ENCODE assay signal across 1 cellular context in the genomic region with DNA sequence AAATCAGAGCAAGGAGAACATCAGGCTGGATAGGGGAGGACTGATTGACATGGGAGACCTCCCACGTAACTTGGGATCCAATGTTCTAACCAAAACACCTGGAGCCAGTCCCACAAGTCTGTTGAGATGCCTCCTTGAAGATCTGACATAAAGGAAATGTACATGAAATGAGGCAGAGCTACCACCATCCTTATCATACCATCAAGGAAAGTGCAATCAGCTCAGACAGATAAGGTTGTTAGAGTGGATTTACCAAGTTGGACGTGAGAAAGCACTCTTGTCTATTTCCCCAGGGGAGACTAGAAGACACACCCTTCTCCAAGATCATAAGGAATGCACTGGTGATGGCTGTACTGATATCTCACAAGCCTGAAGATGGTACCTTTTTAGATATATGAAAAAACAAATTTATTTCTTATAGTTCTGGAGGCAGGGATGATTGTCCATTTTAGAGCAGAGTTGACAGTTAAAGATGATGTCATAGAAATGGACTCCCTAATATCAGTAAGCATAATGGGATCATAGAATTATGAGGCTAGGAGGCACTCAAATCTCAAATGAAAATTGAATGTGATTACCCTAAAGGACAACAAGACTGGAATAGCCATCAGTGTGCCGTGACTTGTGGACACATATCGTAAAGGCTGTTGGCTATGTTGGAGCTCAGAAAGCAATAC.
TF ChIP-seq lines count a peak whose summit lies in the region.

No MANE protein-coding gene starts in this region.

TF ChIP-seq in K562, 482 proteins besides CTCF, POLR2A, EP300 and RAD21:
- TF ChIP-seq, protein P1, sequence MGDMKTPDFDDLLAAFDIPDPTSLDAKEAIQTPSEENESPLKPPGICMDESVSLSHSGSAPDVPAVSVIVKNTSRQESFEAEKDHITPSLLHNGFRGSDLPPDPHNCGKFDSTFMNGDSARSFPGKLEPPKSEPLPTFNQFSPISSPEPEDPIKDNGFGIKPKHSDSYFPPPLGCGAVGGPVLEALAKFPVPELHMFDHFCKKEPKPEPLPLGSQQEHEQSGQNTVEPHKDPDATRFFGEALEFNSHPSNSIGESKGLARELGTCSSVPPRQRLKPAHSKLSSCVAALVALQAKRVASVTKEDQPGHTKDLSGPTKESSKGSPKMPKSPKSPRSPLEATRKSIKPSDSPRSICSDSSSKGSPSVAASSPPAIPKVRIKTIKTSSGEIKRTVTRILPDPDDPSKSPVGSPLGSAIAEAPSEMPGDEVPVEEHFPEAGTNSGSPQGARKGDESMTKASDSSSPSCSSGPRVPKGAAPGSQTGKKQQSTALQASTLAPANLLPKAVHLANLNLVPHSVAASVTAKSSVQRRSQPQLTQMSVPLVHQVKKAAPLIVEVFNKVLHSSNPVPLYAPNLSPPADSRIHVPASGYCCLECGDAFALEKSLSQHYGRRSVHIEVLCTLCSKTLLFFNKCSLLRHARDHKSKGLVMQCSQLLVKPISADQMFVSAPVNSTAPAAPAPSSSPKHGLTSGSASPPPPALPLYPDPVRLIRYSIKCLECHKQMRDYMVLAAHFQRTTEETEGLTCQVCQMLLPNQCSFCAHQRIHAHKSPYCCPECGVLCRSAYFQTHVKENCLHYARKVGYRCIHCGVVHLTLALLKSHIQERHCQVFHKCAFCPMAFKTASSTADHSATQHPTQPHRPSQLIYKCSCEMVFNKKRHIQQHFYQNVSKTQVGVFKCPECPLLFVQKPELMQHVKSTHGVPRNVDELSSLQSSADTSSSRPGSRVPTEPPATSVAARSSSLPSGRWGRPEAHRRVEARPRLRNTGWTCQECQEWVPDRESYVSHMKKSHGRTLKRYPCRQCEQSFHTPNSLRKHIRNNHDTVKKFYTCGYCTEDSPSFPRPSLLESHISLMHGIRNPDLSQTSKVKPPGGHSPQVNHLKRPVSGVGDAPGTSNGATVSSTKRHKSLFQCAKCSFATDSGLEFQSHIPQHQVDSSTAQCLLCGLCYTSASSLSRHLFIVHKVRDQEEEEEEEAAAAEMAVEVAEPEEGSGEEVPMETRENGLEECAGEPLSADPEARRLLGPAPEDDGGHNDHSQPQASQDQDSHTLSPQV (IDR thresholded peaks at IDR 0.05): no peak
- peak; percentile 49; the same call in 1 of the 2 replicates for TF ChIP-seq ATF7 (IDR thresholded peaks at IDR 0.05)
